In the genomic region with DNA sequence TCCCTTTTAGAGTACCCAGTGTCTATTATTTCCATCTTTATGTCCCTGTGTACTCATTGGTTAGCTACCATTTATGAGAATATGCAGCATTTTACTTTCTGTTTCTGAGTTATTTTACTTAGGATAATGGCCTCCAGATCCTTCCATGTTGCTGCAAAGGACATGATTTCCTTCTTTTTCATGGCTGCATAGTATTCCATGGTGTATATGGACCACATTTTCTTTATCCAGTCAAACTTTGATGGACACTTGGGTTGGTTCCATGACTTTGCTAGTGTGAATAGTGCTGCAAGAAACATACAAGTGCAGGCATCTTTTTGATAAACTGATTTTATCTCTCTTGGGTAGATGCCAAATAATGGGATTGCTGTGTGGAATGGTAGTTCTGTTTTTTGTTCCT, we compare ENCODE assay signal across 2 cellular contexts.
A peak's percentile ranks its signal among the peaks of the same experiment; 100 is the strongest.
TF ChIP-seq lines count a peak whose summit lies in the region.

No MANE protein-coding gene starts in this region.

TF ChIP-seq in HCT116, 20 proteins besides CTCF, POLR2A, EP300 and RAD21:
- TF ChIP-seq JUND (IDR thresholded peaks at IDR 0.05): no peak
- TF ChIP-seq EGR1 (IDR thresholded peaks at IDR 0.05; ENCODE audit: low read depth): no peak
- no peak for TF ChIP-seq EZH2phosphoT487 (IDR thresholded peaks at IDR 0.05; ENCODE audit: borderline replicate concordance)
- TF ChIP-seq, protein P1, sequence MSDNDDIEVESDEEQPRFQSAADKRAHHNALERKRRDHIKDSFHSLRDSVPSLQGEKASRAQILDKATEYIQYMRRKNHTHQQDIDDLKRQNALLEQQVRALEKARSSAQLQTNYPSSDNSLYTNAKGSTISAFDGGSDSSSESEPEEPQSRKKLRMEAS (IDR thresholded peaks at IDR 0.05): 0 out of 2 replicates have a peak, but pooled peaks have one; percentile 17
- TF ChIP-seq CEBPB (IDR thresholded peaks at IDR 0.05; ENCODE audit: low read depth): no peak

TF ChIP-seq in H1, 55 proteins besides CTCF, POLR2A, EP300 and RAD21:
- TF ChIP-seq KDM1A (IDR thresholded peaks at IDR 0.05; ENCODE audit: borderline replicate concordance, low read length): peak; percentile 70
- TF ChIP-seq, protein P2, sequence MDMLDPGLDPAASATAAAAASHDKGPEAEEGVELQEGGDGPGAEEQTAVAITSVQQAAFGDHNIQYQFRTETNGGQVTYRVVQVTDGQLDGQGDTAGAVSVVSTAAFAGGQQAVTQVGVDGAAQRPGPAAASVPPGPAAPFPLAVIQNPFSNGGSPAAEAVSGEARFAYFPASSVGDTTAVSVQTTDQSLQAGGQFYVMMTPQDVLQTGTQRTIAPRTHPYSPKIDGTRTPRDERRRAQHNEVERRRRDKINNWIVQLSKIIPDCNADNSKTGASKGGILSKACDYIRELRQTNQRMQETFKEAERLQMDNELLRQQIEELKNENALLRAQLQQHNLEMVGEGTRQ (IDR thresholded peaks at IDR 0.05; ENCODE audit: low read length): no peak
